ENCODE assay signal across 13 cellular contexts in the genomic region with DNA sequence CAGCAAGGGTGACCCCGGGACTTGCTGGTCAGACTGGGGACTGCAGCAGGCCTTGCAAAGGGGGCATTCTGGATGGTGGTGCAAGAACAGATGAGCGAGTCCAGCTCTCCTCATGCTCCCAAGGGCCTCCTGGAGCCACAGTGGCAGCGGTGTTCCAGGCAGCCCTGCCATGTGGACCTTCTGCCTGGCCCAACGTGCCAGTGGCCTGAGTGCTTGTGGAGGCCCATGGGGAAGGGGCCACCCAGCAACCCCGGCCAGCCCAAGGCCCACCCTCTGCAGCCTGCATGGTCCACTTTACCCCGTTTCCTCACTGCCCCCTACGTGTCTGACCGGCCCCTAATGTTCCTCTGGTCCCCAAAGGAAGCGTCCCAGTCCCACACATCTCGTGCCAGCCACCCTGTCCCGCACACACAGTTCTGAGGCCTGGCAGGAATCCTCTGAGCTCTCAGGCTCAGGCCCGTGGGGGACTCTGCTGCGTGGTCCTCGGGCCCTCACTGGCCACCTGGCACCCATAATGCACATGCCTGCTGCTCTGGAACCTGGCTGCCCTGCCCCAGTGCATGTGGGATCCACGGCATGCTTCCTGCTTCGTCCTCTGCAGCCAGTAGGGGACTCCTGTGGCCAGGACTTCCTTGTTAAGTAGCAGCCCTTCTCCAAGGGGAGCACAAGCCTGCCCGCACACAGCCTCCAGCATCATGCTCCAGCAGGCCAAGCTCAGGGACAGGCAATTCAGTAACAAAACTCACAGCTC.
DNase-seq lines count a peak whose midpoint lies in the region; ATAC-seq and TF ChIP-seq lines count a peak whose summit lies in the region.
"Had no signal": no experiment of that assay in that cellular context is flagged by ENCODE, and none has a peak within 500 bp of the region (broad histone marks: within the 10 kb centered on the region; RNA-seq: fewer than 3 reads in every experiment).

No MANE protein-coding gene starts in this region.

- ATAC-seq in foreskin keratinocyte = no peak

- H3K27ac ChIP-seq in RWPE1 (peak overlapping the region; percentile 40; the same call in 1 of the 2 replicates), foreskin keratinocyte (no peak overlapping the region), suprapubic skin (no peak overlapping the region)
- H3K27ac ChIP-seq: ascending aorta, BLaER1, parathyroid adenoma had no signal

- 91% methylated on average over 10 of the region's 17 CpGs for WGBS in suprapubic skin

- POLR2A ChIA-PET in RWPE1 (lab: Yijun Ruan, JAX; ENCODE audit: low non-redundant PET) = no interaction called here

- H3K4me3 ChIP-seq in suprapubic skin = no peak overlapping the region
- H3K4me3 ChIP-seq: ascending aorta, BLaER1 had no signal

- no peaks in the 10 kb centered on the region for H3K9me3 ChIP-seq in suprapubic skin
- H3K9me3 ChIP-seq: ascending aorta, BLaER1 had no signal

- H3K27me3 ChIP-seq in foreskin keratinocyte (no peaks in the 10 kb centered on the region), suprapubic skin (no peaks in the 10 kb centered on the region)
- H3K27me3 ChIP-seq: ascending aorta, BLaER1 had no signal

- peaks cover 46% of the 10 kb centered on the region for H3K36me3 ChIP-seq in suprapubic skin

- no peak for TF ChIP-seq POLR2A in suprapubic skin (IDR thresholded peaks at IDR 0.05)

- peak; percentile 61 for DNase-seq in activated effector memory CD4-positive, alpha-beta T cell treated with anti-CD3 and anti-CD28 coated beads, Interleukin-2, amount 50 U/mL, for 16 hours
- DNase-seq in activated effector memory CD4-positive, alpha-beta T cell treated with Interleukin-2 at 50 U/mL for 16 hours = no peak
- DNase-seq in RWPE1 (ENCODE audit: low spot score) (no peak), foreskin keratinocyte (no peak), suprapubic skin (ENCODE audit: low spot score in 2 of 2) (peak; percentile 58 to 79), NCI-H1436 (lab: John Stamatoyannopoulos, UW) (no peak), AML-193 (lab: John Stamatoyannopoulos, UW) (no peak), occipital lobe (lab: John Stamatoyannopoulos, UW) (no peak)
- DNase-seq: NCI-H1092 treated with DMSO at 0.1 percent for 48 hours; stimulated activated CD4-positive, alpha-beta T cell treated with anti-CD3 and anti-CD28 coated beads, Interleukin-4, amount 100 ng/mL, for 1 hour had no signal

- no peak for TF ChIP-seq EP300 in suprapubic skin (IDR thresholded peaks at IDR 0.05)

- CTCF ChIA-PET in RWPE1 (lab: Yijun Ruan, JAX) = no interaction called here

- TF ChIP-seq CTCF in RWPE1 (conservative IDR thresholded peaks at IDR 0.05; ENCODE audit: low read depth) = 0 out of 2 replicates have a peak, but pooled peaks have one; percentile 9
- peak; percentile 33 for TF ChIP-seq CTCF in foreskin keratinocyte (conservative IDR thresholded peaks at IDR 0.05)
- TF ChIP-seq CTCF in suprapubic skin (IDR thresholded peaks at IDR 0.05) = no peak

- H3K4me1 ChIP-seq in foreskin keratinocyte (no peaks in the 10 kb centered on the region), suprapubic skin (no peaks in the 10 kb centered on the region)
- H3K4me1 ChIP-seq: ascending aorta, parathyroid adenoma had no signal

Comparison
In these comparisons a context has a peak if more than half of its experiments do, and no peak if none do; other contexts are left out.
1. DNase-seq: peak in activated effector memory CD4-positive, alpha-beta T cell treated with anti-CD3 and anti-CD28 coated beads, Interleukin-2, amount 50 U/mL, for 16 hours (single experiment) and suprapubic skin (2 of 2); none in activated effector memory CD4-positive, alpha-beta T cell treated with Interleukin-2 at 50 U/mL for 16 hours (single experiment), RWPE1 (single experiment), foreskin keratinocyte (0 of 2), NCI-H1436 (single experiment), AML-193 (0 of 2) and occipital lobe (single experiment).
2. CTCF ChIP-seq: peak in RWPE1 (single experiment) and foreskin keratinocyte (single experiment); none in suprapubic skin (0 of 2).